ENCODE assay signal across 1 cellular context in genomic region chr19:512548-513365, GRCh38.
TF ChIP-seq lines count a peak whose summit lies in the region.

No MANE protein-coding gene starts in this region.

TF ChIP-seq in GM23338, 12 proteins besides CTCF, POLR2A, EP300 and RAD21:
- no peak for TF ChIP-seq ZNF331 (CRISPR knock-in tag; IDR thresholded peaks at IDR 0.05; ENCODE audit: low read depth)
- no peak for TF ChIP-seq EZH2 (IDR thresholded peaks at IDR 0.05; ENCODE audit: low read depth, unreplicated experiment)
- TF ChIP-seq NANOG (IDR thresholded peaks at IDR 0.05; ENCODE audit: borderline replicate concordance), result no peak
- TF ChIP-seq EZH2phosphoT487 (IDR thresholded peaks at IDR 0.05; ENCODE audit: unreplicated experiment), result no peak
- no peak for TF ChIP-seq REST (IDR thresholded peaks at IDR 0.05; ENCODE audit: unreplicated experiment)
- no peak for TF ChIP-seq ZNF114 (CRISPR knock-in tag; IDR thresholded peaks at IDR 0.05)
TF ChIP-seq in GM23338: peak in this region for 0.
